In genomic region chr11:2699185-2699530, GRCh38 we compare ENCODE assay signal across 1 cellular context.
A peak's percentile ranks its signal among the peaks of the same experiment; 100 is the strongest.
TF ChIP-seq lines count a peak whose summit lies in the region.

No MANE protein-coding gene starts in this region.

TF ChIP-seq in K562, 482 proteins besides CTCF, POLR2A, EP300 and RAD21 (continued from another document):
- no peak for TF ChIP-seq TFAP4 (CRISPR knock-in tag; IDR thresholded peaks at IDR 0.05; ENCODE audit: borderline replicate concordance)
- TF ChIP-seq SOX6 (IDR thresholded peaks at IDR 0.05): no peak
- TF ChIP-seq TAF1 (IDR thresholded peaks at IDR 0.05; ENCODE audit: control insufficient read depth, extremely low read depth, insufficient read depth, low read length, severe bottlenecking): no peak
- no peak for TF ChIP-seq MIER1 (IDR thresholded peaks at IDR 0.05; ENCODE audit: low read depth)
- TF ChIP-seq ZC3H8 (IDR thresholded peaks at IDR 0.05): no peak
- TF ChIP-seq HES1 (IDR thresholded peaks at IDR 0.05; ENCODE audit: low read depth): no peak
- no peak for TF ChIP-seq RFX1 (IDR thresholded peaks at IDR 0.05)
- no peak for TF ChIP-seq TSHZ1 (CRISPR knock-in tag; IDR thresholded peaks at IDR 0.05)
- no peak for TF ChIP-seq SREBF2 (CRISPR knock-in tag; IDR thresholded peaks at IDR 0.05)
- no peak for TF ChIP-seq TCF15 (CRISPR knock-in tag; IDR thresholded peaks at IDR 0.05)
- no peak for TF ChIP-seq HEY1 (CRISPR knock-in tag; IDR thresholded peaks at IDR 0.05; ENCODE audit: borderline replicate concordance)
- no peak for TF ChIP-seq CHD7 (IDR thresholded peaks at IDR 0.05; ENCODE audit: low read depth, low read length)
- TF ChIP-seq NFIC (IDR thresholded peaks at IDR 0.05): peak; percentile 32; the same call in 1 of the 2 replicates
- TF ChIP-seq ZNF609 (CRISPR knock-in tag; IDR thresholded peaks at IDR 0.05; ENCODE audit: borderline replicate concordance): 0 out of 2 replicates have a peak, but pooled peaks have one; percentile 32
- no peak for TF ChIP-seq ZNF778 (CRISPR knock-in tag; IDR thresholded peaks at IDR 0.05)
- no peak for TF ChIP-seq ARID3A (IDR thresholded peaks at IDR 0.05; ENCODE audit: borderline replicate concordance, low read depth, low read length)
- TF ChIP-seq WHSC1 (IDR thresholded peaks at IDR 0.05; ENCODE audit: low read length): no peak
- no peak for TF ChIP-seq ZNF395 (CRISPR knock-in tag; IDR thresholded peaks at IDR 0.05)
- no peak for TF ChIP-seq FUS (optimal IDR thresholded peaks at IDR 0.05; ENCODE audit: low read depth, low read length)
- 0 out of 2 replicates have a peak, but pooled peaks have one; percentile 23 for TF ChIP-seq CREM (IDR thresholded peaks at IDR 0.05; ENCODE audit: low read depth)
